In the genomic region with DNA sequence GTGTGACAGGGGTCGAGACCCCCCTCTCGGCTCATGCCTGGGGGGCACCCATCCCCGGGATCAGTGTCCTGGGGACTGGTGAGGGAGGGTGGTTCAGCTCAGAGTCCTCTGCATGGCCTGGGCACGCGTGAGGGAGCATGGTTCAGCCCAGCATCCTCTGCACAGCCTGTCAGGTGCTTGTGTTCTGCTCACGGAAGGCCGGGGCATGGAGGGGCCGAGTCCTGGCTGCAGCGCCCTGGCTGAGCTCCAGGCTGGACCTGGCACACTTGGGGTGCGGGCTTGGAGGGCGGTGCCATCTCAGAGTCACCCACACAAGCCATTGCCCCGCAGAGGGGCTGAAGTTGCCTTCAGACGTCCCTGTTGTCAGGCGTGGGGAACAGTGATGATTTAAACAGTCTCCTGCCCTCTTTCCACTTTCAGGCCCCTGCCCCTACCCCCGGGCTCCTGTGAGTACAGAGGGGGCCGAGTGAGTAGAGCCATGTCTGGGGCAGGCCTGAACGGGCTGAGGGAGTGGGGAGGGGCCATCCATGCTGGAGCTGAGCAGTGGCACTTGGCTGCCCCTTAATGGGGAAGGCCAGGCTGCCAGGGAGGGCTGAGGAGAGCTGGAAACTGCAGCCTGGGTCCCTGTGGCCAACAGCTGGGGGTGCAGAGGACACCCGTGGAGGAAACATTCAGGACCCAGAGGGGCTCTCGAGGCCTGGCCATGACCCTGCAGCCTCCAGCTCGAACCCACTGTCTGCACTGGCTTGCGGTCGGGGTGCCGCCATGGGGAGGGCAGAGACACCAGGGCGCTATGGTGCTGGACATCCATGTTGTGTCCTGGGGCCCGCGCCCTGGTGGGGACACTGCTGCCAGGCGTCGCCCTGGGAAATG, we compare ENCODE assay signal across 15 cellular contexts.
"Had no signal": no experiment of that assay in that cellular context is flagged by ENCODE, and none has a peak within 500 bp of the region (broad histone marks: within the 10 kb centered on the region; RNA-seq: fewer than 3 reads in every experiment).

No MANE protein-coding gene starts in this region.

- H3K27me3 ChIP-seq: brain microvascular endothelial cell, gastrocnemius medialis, stomach, tibial artery had no signal

- DNase-seq: activated B cell treated with CpG ODN at 0.5 μM for 24 hours; activated CD4-positive, alpha-beta T cell treated with anti-CD3 and anti-CD28 coated beads, Interleukin-2, amount 10 ng/mL, durations not matched to agents 24 days and 14 days; activated T-cell treated with anti-CD3 and anti-CD28 coated beads, Interleukin-2, amount 50 U/mL, for 1 hour; brain microvascular endothelial cell; effector memory CD4-positive, alpha-beta T cell; gastrocnemius medialis; kidney; retina; small intestine; stomach; tibial artery had no signal

- H3K9me3 ChIP-seq: gastrocnemius medialis, stomach had no signal

- H3K27ac Mint-ChIP-seq: activated B cell treated with CpG ODN at 0.5 μM for 24 hours; activated CD4-positive, alpha-beta T cell treated with anti-CD3 and anti-CD28 coated beads, Interleukin-2, amount 10 ng/mL, durations not matched to agents 24 days and 14 days; activated naive CD4-positive, alpha-beta T cell treated with anti-CD3 and anti-CD28 coated beads, Interleukin-2, amount 50 U/mL, for 24 hours; T-helper 1 cell treated with Interleukin-12 subunit alpha and Interleukin-12 subunit beta and Interleukin-4 antibody, amounts not matched to agents 30 μg/mL and 1 μg/mL, for 36 hours had no signal

- H3K27ac ChIP-seq: brain microvascular endothelial cell, epithelial cell of prostate, gastrocnemius medialis, tibial artery had no signal

- H3K27me3 Mint-ChIP-seq: activated B cell treated with CpG ODN at 0.5 μM for 24 hours; activated CD4-positive, alpha-beta T cell treated with anti-CD3 and anti-CD28 coated beads, Interleukin-2, amount 10 ng/mL, durations not matched to agents 24 days and 14 days; activated naive CD4-positive, alpha-beta T cell treated with anti-CD3 and anti-CD28 coated beads, Interleukin-2, amount 50 U/mL, for 24 hours had no signal

- H3K9me3 Mint-ChIP-seq: activated CD4-positive, alpha-beta T cell treated with anti-CD3 and anti-CD28 coated beads, Interleukin-2, amount 10 ng/mL, durations not matched to agents 24 days and 14 days; activated naive CD4-positive, alpha-beta T cell treated with anti-CD3 and anti-CD28 coated beads, Interleukin-2, amount 50 U/mL, for 24 hours; mesothelial cell of epicardium; T-helper 1 cell treated with Interleukin-12 subunit alpha and Interleukin-12 subunit beta and Interleukin-4 antibody, amounts not matched to agents 30 μg/mL and 1 μg/mL, for 36 hours had no signal

- H3K4me3 Mint-ChIP-seq: activated B cell treated with CpG ODN at 0.5 μM for 24 hours; activated CD4-positive, alpha-beta T cell treated with anti-CD3 and anti-CD28 coated beads, Interleukin-2, amount 10 ng/mL, durations not matched to agents 24 days and 14 days; activated naive CD4-positive, alpha-beta T cell treated with anti-CD3 and anti-CD28 coated beads, Interleukin-2, amount 50 U/mL, for 24 hours; mesothelial cell of epicardium; T-helper 1 cell treated with Interleukin-12 subunit alpha and Interleukin-12 subunit beta and Interleukin-4 antibody, amounts not matched to agents 30 μg/mL and 1 μg/mL, for 36 hours had no signal

- H3K4me1 Mint-ChIP-seq: activated CD4-positive, alpha-beta T cell treated with anti-CD3 and anti-CD28 coated beads, Interleukin-2, amount 10 ng/mL, durations not matched to agents 24 days and 14 days had no signal

- H3K4me3 ChIP-seq: gastrocnemius medialis, stomach, tibial artery had no signal
